10 cellular contexts compared by ENCODE assay signal in the genomic region with DNA sequence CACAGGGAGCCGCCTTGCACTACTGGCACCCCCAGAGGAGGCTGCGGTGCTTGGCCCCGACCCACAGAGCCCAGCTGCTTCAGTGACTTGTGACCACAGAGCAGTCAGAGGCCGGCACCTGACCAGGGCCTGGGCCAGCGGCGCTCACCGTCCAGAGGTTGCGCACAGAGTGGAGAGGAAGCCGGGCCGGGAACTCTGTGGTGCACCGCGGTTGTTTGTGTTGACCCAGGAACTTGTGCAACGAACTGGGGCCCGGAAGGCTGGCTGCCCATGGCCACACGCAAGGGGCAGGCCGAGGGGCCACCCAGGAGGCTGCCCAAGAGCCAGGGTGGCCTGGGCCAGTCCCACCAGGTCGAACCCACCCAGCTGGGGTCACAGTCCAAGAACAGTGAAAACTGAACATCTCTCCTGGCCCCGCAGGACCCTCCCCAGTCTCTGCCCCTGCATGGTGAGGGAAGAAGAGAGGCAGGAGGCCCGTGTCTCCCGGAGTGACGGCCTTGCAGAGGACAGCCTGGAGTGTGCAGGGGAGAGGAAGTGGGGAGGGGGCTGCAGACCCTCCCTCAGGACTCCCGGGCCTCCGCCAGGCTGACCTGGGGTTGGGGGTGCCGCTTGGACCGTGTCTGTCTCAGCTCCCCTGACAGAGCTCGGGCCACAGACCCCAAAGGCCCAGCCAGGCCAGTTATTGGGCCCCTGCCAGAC. TPM values are rescaled to one million over a fixed set of nuclear protein-coding genes. Genes with fewer than 3 reads are reported as not detected.
A peak's percentile ranks its signal among the peaks of the same experiment; 100 is the strongest.
DNase-seq lines count a peak whose midpoint lies in the region; ATAC-seq and TF ChIP-seq lines count a peak whose summit lies in the region.
"Had no signal": no experiment of that assay in that cellular context is flagged by ENCODE, and none has a peak within 500 bp of the region (broad histone marks: within the 10 kb centered on the region; RNA-seq: fewer than 3 reads in every experiment).

No MANE protein-coding gene starts in this region.

- 29 to 56% methylated on average over 23 to 26 of the region's 26 CpGs for WGBS in lung, 2 donors

- no peaks in the 10 kb centered on the region for H3K36me3 Mint-ChIP-seq in activated naive CD4-positive, alpha-beta T cell treated with anti-CD3 and anti-CD28 coated beads for 36 hours (ENCODE audit: low read depth)

- peaks cover 2% of the 10 kb centered on the region for H3K27me3 Mint-ChIP-seq in activated naive CD4-positive, alpha-beta T cell treated with anti-CD3 and anti-CD28 coated beads for 36 hours (ENCODE audit: low read depth)

- no peaks in the 10 kb centered on the region for H3K4me1 Mint-ChIP-seq in activated naive CD4-positive, alpha-beta T cell treated with anti-CD3 and anti-CD28 coated beads for 36 hours (ENCODE audit: low read depth)

- DNase-seq in LHCN-M2 (ENCODE audit: low read depth): peak; percentile 20
- peak; percentile 78 for DNase-seq in lung (ENCODE audit: low spot score)
- DNase-seq in tibial artery: peak; percentile 55 to 82
- no peak for DNase-seq in H7
- no peak for DNase-seq in NCI-H2107 (lab: John Stamatoyannopoulos, UW)
- no peak for DNase-seq in activated naive CD4-positive, alpha-beta T cell treated with anti-CD3 and anti-CD28 coated beads for 36 hours
- DNase-seq: activated gamma-delta T cell, NCI-H2171 treated with DMSO at 0.1 percent for 48 hours had no signal

- no peaks in the 10 kb centered on the region for H3K9me3 Mint-ChIP-seq in activated naive CD4-positive, alpha-beta T cell treated with anti-CD3 and anti-CD28 coated beads for 36 hours

- H3K9me3 ChIP-seq in lung (ENCODE audit: control insufficient read depth in 2 of 2, insufficient read depth in 1 of 2, low read length in 1 of 2) (no peaks in the 10 kb centered on the region), tibial artery (no peaks in the 10 kb centered on the region)

- CTCF ChIA-PET in activated naive CD4-positive, alpha-beta T cell treated with anti-CD3 and anti-CD28 coated beads for 36 hours (lab: Charles Lee): no interaction called here

- no peak overlapping the region for H3K4me3 Mint-ChIP-seq in activated naive CD4-positive, alpha-beta T cell treated with anti-CD3 and anti-CD28 coated beads for 36 hours

- H3K27ac ChIP-seq in cingulate gyrus (ENCODE audit: low read depth, low read length) (peak overlapping the region; percentile 39), lung (ENCODE audit: low read depth in 1 of 2, low read length in 1 of 2) (peak overlapping the region in 1 of 2 donors; percentile 79), tibial artery (no peak overlapping the region)

- no peak overlapping the region for H3K27ac Mint-ChIP-seq in activated naive CD4-positive, alpha-beta T cell treated with anti-CD3 and anti-CD28 coated beads for 36 hours

- intact Hi-C loops in tibial artery (cut with DNase I; ENCODE audit: low total_unique reads): loop anchor here (5.0 to 10.0 kb wide), 2 partner anchors 45 to 83 kb away; no protein-coding TSS in a partner anchor
- intact Hi-C loops in activated naive CD4-positive, alpha-beta T cell treated with anti-CD3 and anti-CD28 coated beads for 36 hours (cut with micrococcal nuclease): no loop called here

- H3K4me3 ChIP-seq in lung (no peak overlapping the region), tibial artery (no peak overlapping the region), H7 (ENCODE audit: insufficient read depth, low read depth, low read length) (no peak overlapping the region)

- TF ChIP-seq CTCF in lung (IDR thresholded peaks at IDR 0.05; ENCODE audit: control extremely low read depth, extremely low read depth) (no peak), tibial artery (IDR thresholded peaks at IDR 0.05) (no peak)

- no peaks in the 10 kb centered on the region for H3K36me3 ChIP-seq in lung (ENCODE audit: control insufficient read depth in 2 of 2, insufficient read depth in 2 of 2, low read length in 2 of 2)
- H3K36me3 ChIP-seq in tibial artery: no peaks in the 10 kb centered on the region
- H3K36me3 ChIP-seq in H7 (replicated peaks; ENCODE audit: control insufficient read depth, insufficient read depth, low read length): no peaks in the 10 kb centered on the region

- H3K4me1 ChIP-seq in lung (ENCODE audit: control insufficient read depth in 2 of 2, insufficient read depth in 2 of 2, low read length in 2 of 2) (peaks cover 0 to 29% of the 10 kb centered on the region in 2 donors), tibial artery (peaks cover 5 to 16% (median 14%) of the 10 kb centered on the region in 4 donors)

- ATAC-seq in lung (ENCODE audit: insufficient read depth, low FRiP score) (peak; percentile 43), GM21526 (IDR thresholded peaks at IDR 0.05; ENCODE audit: low FRiP score, unreplicated experiment) (no peak)

- no peaks in the 10 kb centered on the region for H3K27me3 ChIP-seq in lung (ENCODE audit: control insufficient read depth, insufficient read depth)
- peaks cover 0 to under 1% of the 10 kb centered on the region in 2 donors for H3K27me3 ChIP-seq in tibial artery
- no peaks in the 10 kb centered on the region for H3K27me3 ChIP-seq in H7 (ENCODE audit: control insufficient read depth, insufficient read depth, low read length)

RNA-seq across cellular contexts. Expression of gene EGFL7, which starts 42.8 kb away (rescaled TPM):
- total RNA-seq in LHCN-M2 (2014; rRNA removed): 7.6 and 8.9 TPM in 2 replicates
- polyA plus RNA-seq in LHCN-M2 (2012): 8.7 TPM
- 100 to 1,000 TPM; 128 to 177 TPM for total RNA-seq in lung
- polyA plus RNA-seq in lung: 100 to 1,000 TPM; 275 to 379 TPM
- total RNA-seq in H7 (2014; rRNA removed; shearing (Covaris generic)): 68.5 and 87.3 TPM in 2 replicates
- total RNA-seq in activated naive CD4-positive, alpha-beta T cell treated with anti-CD3 and anti-CD28 coated beads for 36 hours: under 1 TPM; 0.25 to 0.52 TPM

Comparison
In these comparisons a context has a peak if more than half of its experiments do, and no peak if none do; other contexts are left out.
1. DNase-seq: peak in LHCN-M2 (single experiment), lung (single experiment) and tibial artery (2 of 2); none in H7 (single experiment), NCI-H2107 (single experiment) and activated naive CD4-positive, alpha-beta T cell treated with anti-CD3 and anti-CD28 coated beads for 36 hours (single experiment).